ENCODE assay signal across 22 cellular contexts in genomic region chr4:151666501-151666900, GRCh38.
"Had no signal": no experiment of that assay in that cellular context is flagged by ENCODE, and none has a peak within 500 bp of the region (broad histone marks: within the 10 kb centered on the region; RNA-seq: fewer than 3 reads in every experiment).

No MANE protein-coding gene starts in this region.

- H3K27me3 Mint-ChIP-seq: stimulated activated naive B cell treated with anti-CD40 and anti-IgM and Interleukin-4, amounts not matched to agents 10 μg/mL and 1 μg/mL and 100 μg/mL, for 72 hours; stimulated activated naive CD8-positive, alpha-beta T cell treated with anti-CD3 and anti-CD28 coated beads, Interleukin-15, amount 100 ng/mL, for 72 hours had no signal

- H3K9me3 Mint-ChIP-seq: natural killer cell; stimulated activated naive B cell treated with anti-CD40 and anti-IgM and Interleukin-4, amounts not matched to agents 10 μg/mL and 1 μg/mL and 100 μg/mL, for 72 hours; stimulated activated naive CD8-positive, alpha-beta T cell treated with anti-CD3 and anti-CD28 coated beads, Interleukin-15, amount 100 ng/mL, for 72 hours had no signal

- H3K27me3 ChIP-seq: colonic mucosa, foreskin keratinocyte had no signal

- DNase-seq: colonic mucosa; dermis blood vessel endothelial cell; erythroblast; foreskin keratinocyte; head of caudate nucleus; hypothalamus; mammary epithelial cell; mucosa of descending colon; natural killer cell; occipital lobe; retina; stimulated activated CD4-positive, alpha-beta T cell treated with anti-CD3 and anti-CD28 coated beads, Interleukin-2, amount 100 ng/mL, for 24 hours; stimulated activated CD4-positive, alpha-beta T cell treated with anti-CD3 and anti-CD28 coated beads, Interleukin-4, amount 100 ng/mL, for 4 hours; stimulated activated naive B cell treated with anti-CD40 and anti-IgM and Interleukin-4, amounts not matched to agents 10 μg/mL and 1 μg/mL and 100 μg/mL, for 72 hours; stimulated activated naive CD8-positive, alpha-beta T cell treated with anti-CD3 and anti-CD28 coated beads, Interleukin-15, amount 100 ng/mL, for 72 hours; trophoblast cell had no signal

- H3K27ac ChIP-seq: colonic mucosa, foreskin keratinocyte, parathyroid adenoma, prostate gland, thoracic aorta had no signal

- H3K36me3 Mint-ChIP-seq: natural killer cell had no signal

- H3K9me3 ChIP-seq: colonic mucosa, mucosa of descending colon, prostate gland, thoracic aorta had no signal

- H3K4me1 ChIP-seq: colonic mucosa, parathyroid adenoma, prostate gland had no signal

- H3K4me3 ChIP-seq: colonic mucosa, mucosa of descending colon, prostate gland, skin epidermis, thoracic aorta had no signal

- ATAC-seq: foreskin keratinocyte; left lobe of liver; mucosa of descending colon; natural killer cell; sciatic nerve; stimulated activated naive CD8-positive, alpha-beta T cell treated with anti-CD3 and anti-CD28 coated beads, Interleukin-15, amount 100 ng/mL, for 72 hours had no signal

- H3K4me3 Mint-ChIP-seq: natural killer cell; stimulated activated naive B cell treated with anti-CD40 and anti-IgM and Interleukin-4, amounts not matched to agents 10 μg/mL and 1 μg/mL and 100 μg/mL, for 72 hours; stimulated activated naive CD8-positive, alpha-beta T cell treated with anti-CD3 and anti-CD28 coated beads, Interleukin-15, amount 100 ng/mL, for 72 hours had no signal

- H3K9ac ChIP-seq: parathyroid adenoma had no signal

- H3K27ac Mint-ChIP-seq: natural killer cell; stimulated activated naive B cell treated with anti-CD40 and anti-IgM and Interleukin-4, amounts not matched to agents 10 μg/mL and 1 μg/mL and 100 μg/mL, for 72 hours; stimulated activated naive CD8-positive, alpha-beta T cell treated with anti-CD3 and anti-CD28 coated beads, Interleukin-15, amount 100 ng/mL, for 72 hours had no signal

- H3K36me3 ChIP-seq: colonic mucosa, prostate gland, thoracic aorta had no signal

- H3K4me1 Mint-ChIP-seq: natural killer cell; stimulated activated naive B cell treated with anti-CD40 and anti-IgM and Interleukin-4, amounts not matched to agents 10 μg/mL and 1 μg/mL and 100 μg/mL, for 72 hours had no signal
